ENCODE assay signal across 17 cellular contexts in the genomic region with DNA sequence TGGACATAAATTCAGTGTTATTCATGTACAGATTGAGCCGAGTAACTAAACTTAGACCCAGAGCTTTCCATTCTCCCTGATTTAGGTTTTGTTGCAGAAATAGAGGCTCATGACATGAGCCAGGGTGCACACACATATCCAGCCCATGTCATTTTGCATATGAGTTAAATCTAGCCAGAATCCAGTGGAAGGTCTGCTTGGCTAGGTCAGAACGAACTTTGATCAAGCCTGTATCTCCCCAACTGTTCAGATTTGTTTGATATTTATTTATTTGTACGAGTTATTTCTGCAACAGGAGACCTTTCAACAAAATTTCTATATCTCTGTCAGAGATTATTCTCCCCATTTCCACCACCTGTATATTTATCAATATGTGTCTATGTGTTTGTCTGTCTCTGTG.
DNase-seq lines count a peak whose midpoint lies in the region; ATAC-seq and TF ChIP-seq lines count a peak whose summit lies in the region.
"Had no signal": no experiment of that assay in that cellular context is flagged by ENCODE, and none has a peak within 500 bp of the region (broad histone marks: within the 10 kb centered on the region; RNA-seq: fewer than 3 reads in every experiment).

No MANE protein-coding gene starts in this region.

- 73 to 83% methylated on average over 3 of the region's 3 CpGs for WGBS in gastroesophageal sphincter (ENCODE audit: low coverage in 1 of 2), 2 donors

- ATAC-seq in gastroesophageal sphincter (no peak), HG02763 (IDR thresholded peaks at IDR 0.05; ENCODE audit: unreplicated experiment) (no peak), HG03565 (IDR thresholded peaks at IDR 0.05; ENCODE audit: unreplicated experiment) (no peak), GM19467 (IDR thresholded peaks at IDR 0.05; ENCODE audit: unreplicated experiment) (no peak)
- ATAC-seq: GM23338 had no signal

- H3K4me3 Mint-ChIP-seq in nephron = no peak overlapping the region
- H3K4me3 Mint-ChIP-seq: B cell; CD4-positive, CD25-positive, alpha-beta regulatory T cell; CD8-positive, alpha-beta memory T cell; GM23338 had no signal

- H3K27me3 ChIP-seq in HL-60 (ENCODE audit: insufficient read depth, poor library complexity, severe bottlenecking) (no peaks in the 10 kb centered on the region), gastroesophageal sphincter (no peaks in the 10 kb centered on the region), tibial artery (no peaks in the 10 kb centered on the region)
- H3K27me3 ChIP-seq: BLaER1 treated with 17β-estradiol and CSF1 and Interleukin-3, amounts not matched to agents 10 nM and 100 nM had no signal

- H3K4me3 ChIP-seq in HL-60 (replicated peaks; ENCODE audit: insufficient read depth, low read length) (no peak overlapping the region), gastroesophageal sphincter (no peak overlapping the region), tibial artery (no peak overlapping the region)
- H3K4me3 ChIP-seq: BLaER1 treated with 17β-estradiol and CSF1 and Interleukin-3, amounts not matched to agents 10 nM and 100 nM; GM23338 had no signal

- H3K36me3 ChIP-seq in gastroesophageal sphincter = no peaks in the 10 kb centered on the region
- no peaks in the 10 kb centered on the region for H3K36me3 ChIP-seq in tibial artery
- H3K36me3 ChIP-seq: BLaER1 treated with 17β-estradiol and CSF1 and Interleukin-3, amounts not matched to agents 10 nM and 100 nM had no signal

- peaks cover 3% of the 10 kb centered on the region for H3K27me3 Mint-ChIP-seq in nephron (ENCODE audit: low read depth)

- H3K36me3 Mint-ChIP-seq in nephron (ENCODE audit: low read depth) = no peaks in the 10 kb centered on the region
- H3K36me3 Mint-ChIP-seq: CD4-positive, CD25-positive, alpha-beta regulatory T cell; CD8-positive, alpha-beta memory T cell had no signal

- H3K27ac ChIP-seq in HL-60 (replicated peaks) = peak overlapping the region; percentile 72; the same call in 1 of the 2 replicates
- H3K27ac ChIP-seq in gastroesophageal sphincter = peak overlapping the region in 3 of 4 donors; percentile 41 to 58 (median 54)
- H3K27ac ChIP-seq in tibial artery = peak overlapping the region; percentile 34 to 55

- H3K4me1 Mint-ChIP-seq in nephron = peaks cover 22% of the 10 kb centered on the region
- H3K4me1 Mint-ChIP-seq: B cell; CD4-positive, CD25-positive, alpha-beta regulatory T cell; CD8-positive, alpha-beta memory T cell; GM23338 had no signal

- TF ChIP-seq EP300 in gastroesophageal sphincter (IDR thresholded peaks at IDR 0.05) = no peak

- intact Hi-C loops in tibial artery (cut with DNase I; ENCODE audit: low total_unique reads) = no loop called here

- H3K27ac Mint-ChIP-seq in nephron = peak overlapping the region in 2 of 3 experiments; percentile 3 to 17
- H3K27ac Mint-ChIP-seq: B cell; CD4-positive, CD25-positive, alpha-beta regulatory T cell; CD8-positive, alpha-beta memory T cell; GM23338 had no signal

- H3K9me3 Mint-ChIP-seq in nephron = no peaks in the 10 kb centered on the region
- H3K9me3 Mint-ChIP-seq: GM23338 had no signal

- no peak for TF ChIP-seq CTCF in HL-60 (IDR thresholded peaks at IDR 0.05; ENCODE audit: insufficient read depth, low read length)
- TF ChIP-seq CTCF in gastroesophageal sphincter (IDR thresholded peaks at IDR 0.05) = no peak
- TF ChIP-seq CTCF in nephron (IDR thresholded peaks at IDR 0.05; ENCODE audit: unreplicated experiment in 3 of 3) = no peak
- no peak for TF ChIP-seq CTCF in tibial artery (IDR thresholded peaks at IDR 0.05)

- H3K4me1 ChIP-seq in gastroesophageal sphincter (peaks cover 5 to 57% (median 14%) of the 10 kb centered on the region in 3 donors), tibial artery (peaks cover 0 to 49% (median 12%) of the 10 kb centered on the region in 4 donors)

- DNase-seq in HL-60 (ENCODE audit: low read depth in 1 of 2, low spot score in 1 of 2) (no peak), tibial artery (no peak)
- DNase-seq: CD4-positive, CD25-positive, alpha-beta regulatory T cell; CD8-positive, alpha-beta memory T cell; COR-L47; DMS 273 treated with DMSO at 0.1 percent for 48 hours; DMS53; DND-41; KG1 had no signal

- H3K9me3 ChIP-seq in gastroesophageal sphincter (no peaks in the 10 kb centered on the region), tibial artery (no peaks in the 10 kb centered on the region)
- H3K9me3 ChIP-seq: BLaER1 treated with 17β-estradiol and CSF1 and Interleukin-3, amounts not matched to agents 10 nM and 100 nM had no signal

- no peak for TF ChIP-seq POLR2A in gastroesophageal sphincter (IDR thresholded peaks at IDR 0.05)
